Comparison of ENCODE assay signal across 30 cellular contexts in genomic region chr22:44249376-44250147, GRCh38.
"Had no signal": no experiment of that assay in that cellular context is flagged by ENCODE, and none has a peak within 500 bp of the region (broad histone marks: within the 10 kb centered on the region; RNA-seq: fewer than 3 reads in every experiment).

No MANE protein-coding gene starts in this region.

- DNase-seq: activated CD4-positive, alpha-beta T cell treated with anti-CD3 and anti-CD28 coated beads for 4 hours; activated CD4-positive, alpha-beta T cell treated with anti-CD3 and anti-CD28 coated beads, Interleukin-2, amount 50 U/mL, for 4 hours; activated CD8-positive, alpha-beta T cell treated with anti-CD3 and anti-CD28 coated beads, Interleukin-2, amount 10 ng/mL, durations not matched to agents 7 days and 5 days; activated effector memory CD4-positive, alpha-beta T cell treated with anti-CD3 and anti-CD28 coated beads, Interleukin-2, amount 50 U/mL, for 16 hours; activated naive CD4-positive, alpha-beta T cell treated with Interleukin-2 at 50 U/mL for 16 hours; activated naive CD8-positive, alpha-beta T cell treated with anti-CD3 and anti-CD28 coated beads, Interleukin-2, amount 50 U/mL, for 24 hours; activated T-cell treated with anti-CD3 and anti-CD28 coated beads, Interleukin-2, amount 50 U/mL, for 4 hours; amniotic stem cell; body of pancreas; NCI-H1092; NCI-H1417; NCI-H1930; NCI-H2107; NCI-H2171 treated with DMSO at 0.1 percent for 48 hours; NCI-H226; NCI-H526; NCI-H82; NK-92 treated with Interleukin-12 subunit alpha and Interleukin-12 subunit beta, amount 100 ng/mL, for 24 hours; OCI-M1; Peyer's patch; SHP77 had no signal

- H3K27ac Mint-ChIP-seq: activated CD8-positive, alpha-beta T cell treated with anti-CD3 and anti-CD28 coated beads, Interleukin-2, amount 10 ng/mL, durations not matched to agents 7 days and 5 days; activated naive CD4-positive, alpha-beta T cell treated with anti-CD3 and anti-CD28 coated beads, Interleukin-2, amount 50 U/mL, for 72 hours; activated naive CD8-positive, alpha-beta T cell treated with anti-CD3 and anti-CD28 coated beads, Interleukin-2, amount 50 U/mL, for 24 hours; T-helper 1 cell treated with Interleukin-12 subunit alpha and Interleukin-12 subunit beta and Interleukin-4 antibody, amounts not matched to agents 30 μg/mL and 1 μg/mL, for 36 hours had no signal

- H3K4me3 ChIP-seq: ascending aorta, body of pancreas, Peyer's patch, SJSA1 had no signal

- H3K9me3 ChIP-seq: SJSA1 had no signal

- H3K36me3 ChIP-seq: ascending aorta, Peyer's patch, SJSA1 had no signal

- ATAC-seq: activated CD4-positive, CD25-positive, alpha-beta regulatory T cell treated with anti-CD3 and anti-CD28 coated beads, Interleukin-2, amount 50 U/mL, for 24 hours; activated CD8-positive, alpha-beta T cell treated with anti-CD3 and anti-CD28 coated beads, Interleukin-2, amount 10 ng/mL, durations not matched to agents 7 days and 5 days; activated naive CD4-positive, alpha-beta T cell treated with anti-CD3 and anti-CD28 coated beads, Interleukin-2, amount 50 U/mL, for 72 hours; activated naive CD8-positive, alpha-beta T cell treated with anti-CD3 and anti-CD28 coated beads, Interleukin-2, amount 50 U/mL, for 24 hours; activated T-cell treated with anti-CD3 and anti-CD28 coated beads, Interleukin-2, amount 50 U/mL, for 4 hours; body of pancreas; SK-N-SH treated with all-trans-retinoic acid at 6 μM for 48 hours had no signal

- H3K27ac ChIP-seq: ascending aorta, body of pancreas, KMS-11, Peyer's patch, RWPE1, SJSA1 had no signal

- H3K27me3 ChIP-seq: ascending aorta, body of pancreas, Peyer's patch, SJSA1 had no signal

- H3K4me1 Mint-ChIP-seq: activated naive CD8-positive, alpha-beta T cell treated with anti-CD3 and anti-CD28 coated beads, Interleukin-2, amount 50 U/mL, for 24 hours; central memory CD8-positive, alpha-beta T cell had no signal

- H3K4me1 ChIP-seq: ascending aorta, body of pancreas, Peyer's patch, SJSA1 had no signal

- H3K4me3 Mint-ChIP-seq: activated CD8-positive, alpha-beta T cell treated with anti-CD3 and anti-CD28 coated beads, Interleukin-2, amount 10 ng/mL, durations not matched to agents 7 days and 5 days; activated naive CD8-positive, alpha-beta T cell treated with anti-CD3 and anti-CD28 coated beads, Interleukin-2, amount 50 U/mL, for 24 hours; activated T-cell treated with anti-CD3 and anti-CD28 coated beads, Interleukin-2, amount 50 U/mL, for 4 hours; central memory CD8-positive, alpha-beta T cell; T-helper 1 cell treated with Interleukin-12 subunit alpha and Interleukin-12 subunit beta and Interleukin-4 antibody, amounts not matched to agents 30 μg/mL and 1 μg/mL, for 36 hours had no signal
